Comparison of ENCODE assay signal across 20 cellular contexts in genomic region chr2:127351603-127352002, GRCh38. TPM values are rescaled to one million over a fixed set of nuclear protein-coding genes. Genes with fewer than 3 reads are reported as not detected.
DNase-seq lines count a peak whose midpoint lies in the region; ATAC-seq and TF ChIP-seq lines count a peak whose summit lies in the region.
"Had no signal": no experiment of that assay in that cellular context is flagged by ENCODE, and none has a peak within 500 bp of the region (broad histone marks: within the 10 kb centered on the region; RNA-seq: fewer than 3 reads in every experiment).

No MANE protein-coding gene starts in this region.

- no peak overlapping the region for H3K4me3 ChIP-seq in trophoblast cell (ENCODE audit: low read depth, low read length)
- H3K4me3 ChIP-seq: BLaER1, GM23338 had no signal

- no peaks in the 10 kb centered on the region for H3K9me3 Mint-ChIP-seq in activated naive CD4-positive, alpha-beta T cell treated with anti-CD3 and anti-CD28 coated beads, Interleukin-2, amount 50 U/mL, for 24 hours
- no peaks in the 10 kb centered on the region for H3K9me3 Mint-ChIP-seq in activated naive CD4-positive, alpha-beta T cell treated with anti-CD3 and anti-CD28 coated beads for 36 hours
- H3K9me3 Mint-ChIP-seq in CD4-positive, alpha-beta T cell: no peaks in the 10 kb centered on the region
- H3K9me3 Mint-ChIP-seq: CD4-positive, CD25-positive, alpha-beta regulatory T cell had no signal

- no CpG with 5 or more reads among the region's 2 CpGs for WGBS in trophoblast cell (ENCODE audit: extremely low coverage, insufficient coverage, insufficient read length)

- no peak overlapping the region for H2AK5ac ChIP-seq in trophoblast cell (ENCODE audit: low read length)

- H2BK12ac ChIP-seq in trophoblast cell (ENCODE audit: low read length): no peak overlapping the region

- no peak overlapping the region for H3K27ac ChIP-seq in CD4-positive, alpha-beta T cell (ENCODE audit: low read depth, low read length)
- no peak overlapping the region for H3K27ac ChIP-seq in trophoblast cell (ENCODE audit: low read depth, low read length)
- H3K27ac ChIP-seq: 22Rv1, BLaER1, C4-2B had no signal

- peaks cover 77% of the 10 kb centered on the region for H3K4me1 Mint-ChIP-seq in activated naive CD4-positive, alpha-beta T cell treated with anti-CD3 and anti-CD28 coated beads, Interleukin-2, amount 50 U/mL, for 24 hours
- H3K4me1 Mint-ChIP-seq in activated naive CD4-positive, alpha-beta T cell treated with anti-CD3 and anti-CD28 coated beads for 36 hours (ENCODE audit: low read depth): peaks cover 54% of the 10 kb centered on the region
- H3K4me1 Mint-ChIP-seq in CD4-positive, alpha-beta T cell (ENCODE audit: low read depth): peaks cover 79% of the 10 kb centered on the region
- H3K4me1 Mint-ChIP-seq: H9 had no signal

- no peak overlapping the region for H2BK120ac ChIP-seq in trophoblast cell (ENCODE audit: insufficient read depth, low read length, poor library complexity)

- no peak overlapping the region for H3K14ac ChIP-seq in trophoblast cell (ENCODE audit: low read length)

- H3K27ac Mint-ChIP-seq in activated naive CD4-positive, alpha-beta T cell treated with anti-CD3 and anti-CD28 coated beads, Interleukin-2, amount 50 U/mL, for 24 hours: peak overlapping the region; percentile 62
- no peak overlapping the region for H3K27ac Mint-ChIP-seq in activated naive CD4-positive, alpha-beta T cell treated with anti-CD3 and anti-CD28 coated beads for 36 hours
- H3K27ac Mint-ChIP-seq in CD4-positive, alpha-beta T cell: no peak overlapping the region
- H3K27ac Mint-ChIP-seq: B cell; CD4-positive, CD25-positive, alpha-beta regulatory T cell; GM23338; H9 had no signal

- no peak for DNase-seq in activated naive CD4-positive, alpha-beta T cell treated with anti-CD3 and anti-CD28 coated beads for 36 hours
- no peak for DNase-seq in CD4-positive, alpha-beta T cell
- no peak for DNase-seq in left lobe of liver (ENCODE audit: low spot score)
- DNase-seq in trophoblast cell: no peak
- no peak for DNase-seq in NCI-H1694 (lab: John Stamatoyannopoulos, UW)
- DNase-seq: Calu3; CD4-positive, CD25-positive, alpha-beta regulatory T cell; COR-L47; DMS53; DMS79 treated with DMSO at 0.1 percent for 48 hours; GF-D8; H9 had no signal

- H3K4me2 ChIP-seq in trophoblast cell (ENCODE audit: low read length): no peak overlapping the region
- H3K4me2 ChIP-seq: BLaER1, GM23338 had no signal

- H3K9ac ChIP-seq in trophoblast cell (ENCODE audit: low read length): no peak overlapping the region
- H3K9ac ChIP-seq: BLaER1 had no signal

- no peaks in the 10 kb centered on the region for H3K27me3 Mint-ChIP-seq in activated naive CD4-positive, alpha-beta T cell treated with anti-CD3 and anti-CD28 coated beads, Interleukin-2, amount 50 U/mL, for 24 hours
- no peaks in the 10 kb centered on the region for H3K27me3 Mint-ChIP-seq in activated naive CD4-positive, alpha-beta T cell treated with anti-CD3 and anti-CD28 coated beads for 36 hours (ENCODE audit: low read depth)
- H3K27me3 Mint-ChIP-seq in CD4-positive, alpha-beta T cell: no peaks in the 10 kb centered on the region
- H3K27me3 Mint-ChIP-seq: B cell; CD4-positive, CD25-positive, alpha-beta regulatory T cell had no signal

- no peaks in the 10 kb centered on the region for H3K4me1 ChIP-seq in trophoblast cell (ENCODE audit: control insufficient read depth in 1 of 2, insufficient read depth in 2 of 2, low read length in 2 of 2)

- peaks cover 5% of the 10 kb centered on the region for H3K36me3 Mint-ChIP-seq in activated naive CD4-positive, alpha-beta T cell treated with anti-CD3 and anti-CD28 coated beads, Interleukin-2, amount 50 U/mL, for 24 hours
- H3K36me3 Mint-ChIP-seq in activated naive CD4-positive, alpha-beta T cell treated with anti-CD3 and anti-CD28 coated beads for 36 hours (ENCODE audit: low read depth): peaks cover 2% of the 10 kb centered on the region
- peaks cover 7% of the 10 kb centered on the region for H3K36me3 Mint-ChIP-seq in CD4-positive, alpha-beta T cell (ENCODE audit: low read depth)
- H3K36me3 Mint-ChIP-seq: CD4-positive, CD25-positive, alpha-beta regulatory T cell had no signal

- H3K18ac ChIP-seq in trophoblast cell (ENCODE audit: low read length): peak overlapping the region; percentile 2

- CTCF ChIA-PET in activated naive CD4-positive, alpha-beta T cell treated with anti-CD3 and anti-CD28 coated beads for 36 hours (lab: Charles Lee): no interaction called here
- CTCF ChIA-PET in CD4-positive, alpha-beta T cell (lab: Charles Lee): interaction anchor here (1.6 kb wide), 1 partner anchor 127 kb away, joined by 4 read pairs; no protein-coding TSS in a partner anchor

- H3K36me3 ChIP-seq in trophoblast cell (ENCODE audit: control insufficient read depth in 1 of 2, insufficient read depth in 2 of 2, low read length in 2 of 2): no peaks in the 10 kb centered on the region

- ATAC-seq in CD4-positive, alpha-beta T cell (ENCODE audit: poor library complexity): no peak
- ATAC-seq in left lobe of liver (peak; percentile 63), HG03139 (IDR thresholded peaks at IDR 0.05; ENCODE audit: unreplicated experiment) (no peak)
- ATAC-seq: GM23338, HCT116 had no signal

- no peak overlapping the region for H3K23ac ChIP-seq in trophoblast cell (ENCODE audit: low read length)

- no peaks in the 10 kb centered on the region for H3K27me3 ChIP-seq in CD4-positive, alpha-beta T cell (ENCODE audit: control insufficient read depth, insufficient read depth, low read length)
- H3K27me3 ChIP-seq in trophoblast cell (ENCODE audit: insufficient read depth, low read length): no peaks in the 10 kb centered on the region
- H3K27me3 ChIP-seq: BLaER1 had no signal

- no peak overlapping the region for H3K4ac ChIP-seq in trophoblast cell (ENCODE audit: low read depth, low read length)

- intact Hi-C loops in activated naive CD4-positive, alpha-beta T cell treated with anti-CD3 and anti-CD28 coated beads for 36 hours (cut with micrococcal nuclease): no loop called here
- intact Hi-C loops in CD4-positive, alpha-beta T cell (cut with DNase I, micrococcal nuclease): no loop called here

- H3K79me2 ChIP-seq in trophoblast cell (ENCODE audit: control insufficient read depth, insufficient read depth, low read length, poor library complexity): peaks cover 2% of the 10 kb centered on the region

- no peak overlapping the region for H2AFZ ChIP-seq in trophoblast cell (ENCODE audit: insufficient read depth, low read length, poor library complexity)
- H2AFZ ChIP-seq: GM23338 had no signal

- TF ChIP-seq CTCF in CD4-positive, alpha-beta T cell (IDR thresholded peaks at IDR 0.05): no peak

- no peaks in the 10 kb centered on the region for H3K9me3 ChIP-seq in CD4-positive, alpha-beta T cell (ENCODE audit: control insufficient read depth, low read length)
- no peaks in the 10 kb centered on the region for H3K9me3 ChIP-seq in trophoblast cell (ENCODE audit: insufficient read depth, low read depth, low read length)

- POLR2A ChIA-PET in CD4-positive, alpha-beta T cell (lab: Charles Lee): no interaction called here

- no peak overlapping the region for H4K8ac ChIP-seq in trophoblast cell (ENCODE audit: low read depth, low read length)

- no peaks in the 10 kb centered on the region for H3K79me1 ChIP-seq in trophoblast cell (ENCODE audit: low read length)

- H3K4me3 Mint-ChIP-seq in activated naive CD4-positive, alpha-beta T cell treated with anti-CD3 and anti-CD28 coated beads, Interleukin-2, amount 50 U/mL, for 24 hours: peak overlapping the region; percentile 27
- H3K4me3 Mint-ChIP-seq in activated naive CD4-positive, alpha-beta T cell treated with anti-CD3 and anti-CD28 coated beads for 36 hours: no peak overlapping the region
- peak overlapping the region; percentile 22 for H3K4me3 Mint-ChIP-seq in CD4-positive, alpha-beta T cell
- H3K4me3 Mint-ChIP-seq: B cell, GM23338, H9 had no signal

- H2BK5ac ChIP-seq in trophoblast cell (ENCODE audit: low read depth, low read length, poor library complexity): no peak overlapping the region

- H4K91ac ChIP-seq in trophoblast cell (ENCODE audit: low read depth, low read length): no peak overlapping the region

- H4K12ac ChIP-seq in trophoblast cell (ENCODE audit: low read depth, low read length): no peak overlapping the region

RNA-seq across cellular contexts. Expression of gene MAP3K2, which starts 36.2 kb away (rescaled TPM):
- total RNA-seq in activated naive CD4-positive, alpha-beta T cell treated with anti-CD3 and anti-CD28 coated beads for 36 hours: 10 to 100 TPM; 27.1 to 27.4 TPM
- total RNA-seq in CD4-positive, alpha-beta T cell: 100 to 1,000 TPM; 103 to 105 TPM
- total RNA-seq in left lobe of liver: 48.9 TPM
- 14.3 and 15.3 TPM in 2 replicates for polyA plus RNA-seq in trophoblast cell (2013)

RNA-seq across cellular contexts. Expression of gene ERCC3, which starts 57.7 kb away (rescaled TPM):
- total RNA-seq in activated naive CD4-positive, alpha-beta T cell treated with anti-CD3 and anti-CD28 coated beads for 36 hours: 10 to 100 TPM; 37.0 to 41.1 TPM
- total RNA-seq in CD4-positive, alpha-beta T cell: 10 to 100 TPM; 40.0 to 44.0 TPM
- 15.1 TPM for total RNA-seq in left lobe of liver
- 25.4 and 25.5 TPM in 2 replicates for polyA plus RNA-seq in trophoblast cell (2013)
